Comparison of ENCODE assay signal across 9 cellular contexts in the genomic region with DNA sequence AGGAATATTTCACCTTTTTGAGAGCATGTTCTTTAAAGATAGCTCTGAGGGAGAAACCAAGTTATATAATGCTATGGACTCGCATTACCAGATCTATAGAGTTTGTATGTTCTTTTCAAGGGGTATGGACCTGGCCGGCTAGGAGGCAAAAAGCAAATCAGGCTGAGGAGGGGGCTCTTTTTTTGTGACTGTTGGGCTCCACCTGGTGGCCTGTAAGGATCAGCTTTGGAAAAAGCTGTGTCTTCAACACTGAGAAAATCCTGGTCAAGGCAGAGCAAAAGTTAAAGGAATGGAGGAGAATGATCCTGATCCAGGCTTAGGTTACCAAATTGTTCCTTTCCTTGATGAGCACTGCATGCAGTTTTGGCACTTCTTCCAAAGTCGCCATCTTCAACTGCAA.
DNase-seq lines count a peak whose midpoint lies in the region; ATAC-seq and TF ChIP-seq lines count a peak whose summit lies in the region.
"Had no signal": no experiment of that assay in that cellular context is flagged by ENCODE, and none has a peak within 500 bp of the region (broad histone marks: within the 10 kb centered on the region; RNA-seq: fewer than 3 reads in every experiment).

No MANE protein-coding gene starts in this region.

- H3K9me3 ChIP-seq in SU-DHL-6 (ENCODE audit: insufficient read depth, low read length) (no peaks in the 10 kb centered on the region), esophagus muscularis mucosa (no peaks in the 10 kb centered on the region)
- H3K9me3 ChIP-seq: SJSA1 had no signal

- H3K9ac ChIP-seq in SU-DHL-6 (ENCODE audit: low read length): no peak overlapping the region

- H2AFZ ChIP-seq in SU-DHL-6 (ENCODE audit: low read depth, low read length, severe bottlenecking): no peak overlapping the region

- no peak for ATAC-seq in GM18519 (IDR thresholded peaks at IDR 0.05; ENCODE audit: low FRiP score, unreplicated experiment)
- no peak for ATAC-seq in GM21381 (IDR thresholded peaks at IDR 0.05; ENCODE audit: unreplicated experiment)

- H3K27me3 ChIP-seq in HL-60 (ENCODE audit: insufficient read depth, poor library complexity, severe bottlenecking): no peaks in the 10 kb centered on the region
- no peaks in the 10 kb centered on the region for H3K27me3 ChIP-seq in SU-DHL-6 (ENCODE audit: low read length)
- no peaks in the 10 kb centered on the region for H3K27me3 ChIP-seq in esophagus muscularis mucosa
- H3K27me3 ChIP-seq: SJSA1 had no signal

- no peak overlapping the region for H3K4me2 ChIP-seq in SU-DHL-6 (ENCODE audit: low read depth, low read length, poor library complexity, severe bottlenecking)

- no peaks in the 10 kb centered on the region for H3K79me2 ChIP-seq in SU-DHL-6 (ENCODE audit: insufficient read depth, low read length)

- no peaks in the 10 kb centered on the region for H4K20me1 ChIP-seq in SU-DHL-6 (ENCODE audit: low read depth, low read length)

- DNase-seq in DMS114 treated with DMSO at 0.1 percent for 48 hours (lab: John Stamatoyannopoulos, UW; ENCODE audit: unreplicated experiment) (peak; percentile 31), HL-60 (ENCODE audit: low read depth in 1 of 2, low spot score in 1 of 2) (peak in 1 of 2 experiments; percentile 19), esophagus muscularis mucosa (ENCODE audit: extremely low spot score) (no peak), occipital lobe (lab: John Stamatoyannopoulos, UW) (peak; percentile 6)
- DNase-seq in activated CD4-positive, CD25-positive, alpha-beta regulatory T cell treated with anti-CD3 and anti-CD28 coated beads, Interleukin-2, amount 50 U/mL, for 72 hours: no peak

- peak; percentile 22 for TF ChIP-seq CTCF in HL-60 (IDR thresholded peaks at IDR 0.05; ENCODE audit: insufficient read depth, low read length)
- TF ChIP-seq CTCF in SU-DHL-6 (IDR thresholded peaks at IDR 0.05; ENCODE audit: insufficient read depth, low read length, poor library complexity, severe bottlenecking): peak; percentile 56
- TF ChIP-seq CTCF in esophagus muscularis mucosa (IDR thresholded peaks at IDR 0.05): peak; percentile 56 to 59 (median 58)

- no peak for TF ChIP-seq POLR2A in esophagus muscularis mucosa (IDR thresholded peaks at IDR 0.05; ENCODE audit: low read depth)

- no peaks in the 10 kb centered on the region for H3K4me1 ChIP-seq in esophagus muscularis mucosa

- H3K36me3 ChIP-seq in SU-DHL-6 (ENCODE audit: low read length): no peaks in the 10 kb centered on the region
- peaks cover 0 to 10% (median 5%) of the 10 kb centered on the region in 4 donors for H3K36me3 ChIP-seq in esophagus muscularis mucosa
- H3K36me3 ChIP-seq: SJSA1 had no signal

- 58% methylated on average over 3 of the region's 3 CpGs for WGBS in esophagus muscularis mucosa

- no peaks in the 10 kb centered on the region for H3F3A ChIP-seq in SU-DHL-6 (ENCODE audit: insufficient read depth)

- no peak for TF ChIP-seq EP300 in esophagus muscularis mucosa (IDR thresholded peaks at IDR 0.05)

- H3K4me3 ChIP-seq in HL-60 (replicated peaks; ENCODE audit: insufficient read depth, low read length) (no peak overlapping the region), SU-DHL-6 (ENCODE audit: insufficient read depth, low read length, poor library complexity, severe bottlenecking) (no peak overlapping the region), esophagus muscularis mucosa (no peak overlapping the region)
- H3K4me3 ChIP-seq: SJSA1 had no signal

- intact Hi-C loops in esophagus muscularis mucosa (cut with DNase I): loop anchor here (5.0 kb wide), 1 partner anchor 215 kb away; a partner anchor contains a TSS

- no peaks in the 10 kb centered on the region for H3K9me2 ChIP-seq in SU-DHL-6 (replicated peaks; ENCODE audit: insufficient read depth, low read length)

- H3K27ac ChIP-seq in HL-60 (replicated peaks) (no peak overlapping the region), SU-DHL-6 (ENCODE audit: low read depth, low read length) (no peak overlapping the region), esophagus muscularis mucosa (replicated peaks in 1 of 4) (no peak overlapping the region)
- H3K27ac ChIP-seq: SJSA1 had no signal

Comparison
In these comparisons a context has a peak if more than half of its experiments do, and no peak if none do; other contexts are left out.
1. DNase-seq: peak in DMS114 treated with DMSO at 0.1 percent for 48 hours (single experiment) and occipital lobe (single experiment); none in esophagus muscularis mucosa (single experiment) and activated CD4-positive, CD25-positive, alpha-beta regulatory T cell treated with anti-CD3 and anti-CD28 coated beads, Interleukin-2, amount 50 U/mL, for 72 hours (single experiment).
2. Peak in every context shown above with its lines, with median percentiles within 50 percentile points of each other: CTCF ChIP-seq.